In the genomic region with DNA sequence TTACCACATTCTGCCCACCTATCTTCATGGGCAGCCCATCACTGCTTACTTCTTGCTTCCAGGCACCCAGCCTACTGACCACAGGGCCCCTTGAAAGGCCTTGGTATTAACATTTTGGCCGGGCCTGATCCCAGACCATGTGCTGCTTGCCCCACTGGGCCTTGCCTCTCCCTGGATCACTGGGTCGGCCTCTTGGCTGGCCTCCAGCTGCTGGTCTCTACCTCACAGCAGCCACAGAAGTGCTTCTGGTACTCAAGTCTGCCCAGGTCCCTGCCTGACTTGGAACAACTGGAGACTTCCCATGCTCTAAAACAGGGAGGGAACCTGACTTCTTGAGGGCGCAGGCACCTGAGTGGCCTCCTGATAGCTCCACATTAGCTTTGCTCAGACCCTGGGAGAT, we compare ENCODE assay signal across 1 cellular context.
TF ChIP-seq lines count a peak whose summit lies in the region.

No MANE protein-coding gene starts in this region.

TF ChIP-seq in liver, 16 proteins besides CTCF, POLR2A, EP300 and RAD21 (continued from another document):
- TF ChIP-seq, protein P1, sequence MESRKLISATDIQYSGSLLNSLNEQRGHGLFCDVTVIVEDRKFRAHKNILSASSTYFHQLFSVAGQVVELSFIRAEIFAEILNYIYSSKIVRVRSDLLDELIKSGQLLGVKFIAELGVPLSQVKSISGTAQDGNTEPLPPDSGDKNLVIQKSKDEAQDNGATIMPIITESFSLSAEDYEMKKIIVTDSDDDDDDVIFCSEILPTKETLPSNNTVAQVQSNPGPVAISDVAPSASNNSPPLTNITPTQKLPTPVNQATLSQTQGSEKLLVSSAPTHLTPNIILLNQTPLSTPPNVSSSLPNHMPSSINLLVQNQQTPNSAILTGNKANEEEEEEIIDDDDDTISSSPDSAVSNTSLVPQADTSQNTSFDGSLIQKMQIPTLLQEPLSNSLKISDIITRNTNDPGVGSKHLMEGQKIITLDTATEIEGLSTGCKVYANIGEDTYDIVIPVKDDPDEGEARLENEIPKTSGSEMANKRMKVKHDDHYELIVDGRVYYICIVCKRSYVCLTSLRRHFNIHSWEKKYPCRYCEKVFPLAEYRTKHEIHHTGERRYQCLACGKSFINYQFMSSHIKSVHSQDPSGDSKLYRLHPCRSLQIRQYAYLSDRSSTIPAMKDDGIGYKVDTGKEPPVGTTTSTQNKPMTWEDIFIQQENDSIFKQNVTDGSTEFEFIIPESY (IDR thresholded peaks at IDR 0.05), result no peak
- TF ChIP-seq SP1 (IDR thresholded peaks at IDR 0.05) (no peak), FOXA2 (IDR thresholded peaks at IDR 0.05) (no peak)
